9 cellular contexts compared by ENCODE assay signal in genomic region chr10:84845628-84846261, GRCh38.
DNase-seq lines count a peak whose midpoint lies in the region; ATAC-seq and TF ChIP-seq lines count a peak whose summit lies in the region.
"Had no signal": no experiment of that assay in that cellular context is flagged by ENCODE, and none has a peak within 500 bp of the region (broad histone marks: within the 10 kb centered on the region; RNA-seq: fewer than 3 reads in every experiment).

No MANE protein-coding gene starts in this region.

- no peak overlapping the region for H3K27ac Mint-ChIP-seq in Calu3 (ENCODE audit: unreplicated experiment)
- H3K27ac Mint-ChIP-seq in activated T-helper 17 cell treated with anti-CD3 and anti-CD28 coated beads, Interleukin-2, amount 50 U/mL, for 72 hours: no peak overlapping the region
- H3K27ac Mint-ChIP-seq: activated B cell treated with CpG ODN at 0.5 μM for 24 hours had no signal

- H3K36me3 Mint-ChIP-seq in Calu3 (ENCODE audit: insufficient read depth, unreplicated experiment): no peaks in the 10 kb centered on the region
- no peaks in the 10 kb centered on the region for H3K36me3 Mint-ChIP-seq in activated T-helper 17 cell treated with anti-CD3 and anti-CD28 coated beads, Interleukin-2, amount 50 U/mL, for 72 hours (ENCODE audit: low read depth)

- CTCF ChIA-PET in Calu3 (lab: Charles Lee): no interaction called here

- no peak for TF ChIP-seq CTCF in Calu3 (IDR thresholded peaks at IDR 0.05; ENCODE audit: unreplicated experiment)

- H3K4me3 Mint-ChIP-seq in Calu3 (ENCODE audit: low read depth, unreplicated experiment): no peak overlapping the region
- H3K4me3 Mint-ChIP-seq in activated T-helper 17 cell treated with anti-CD3 and anti-CD28 coated beads, Interleukin-2, amount 50 U/mL, for 72 hours: no peak overlapping the region
- H3K4me3 Mint-ChIP-seq: activated B cell treated with CpG ODN at 0.5 μM for 24 hours had no signal

- H3K9me3 Mint-ChIP-seq in Calu3 (ENCODE audit: low read depth, unreplicated experiment): no peaks in the 10 kb centered on the region
- H3K9me3 Mint-ChIP-seq in activated T-helper 17 cell treated with anti-CD3 and anti-CD28 coated beads, Interleukin-2, amount 50 U/mL, for 72 hours: no peaks in the 10 kb centered on the region
- H3K9me3 Mint-ChIP-seq: activated B cell treated with CpG ODN at 0.5 μM for 24 hours had no signal

- intact Hi-C loops in Calu3 (cut with micrococcal nuclease; ENCODE audit: unreplicated experiment): no loop called here

- ATAC-seq in GM19328 (IDR thresholded peaks at IDR 0.05; ENCODE audit: unreplicated experiment): peak; percentile 72
- no peak for ATAC-seq in activated T-helper 17 cell treated with anti-CD3 and anti-CD28 coated beads, Interleukin-2, amount 50 U/mL, for 72 hours (replicated peaks)

- BruUV-seq in Calu3 (replicated peaks; lab: Mats Ljungman, UMichigan): no TSS peak

- DNase-seq in Calu3 (peak; percentile 33), NCI-H510A treated with DMSO at 0.1 percent for 48 hours (lab: John Stamatoyannopoulos, UW) (peak; percentile 70), iPS DF 4.7 (ENCODE audit: extremely low read depth, low spot score) (peak; percentile 16), iPS-NIHi7 (ENCODE audit: extremely low spot score) (no peak), NOMO-1 (lab: John Stamatoyannopoulos, UW; ENCODE audit: unreplicated experiment in 2 of 2) (no peak), GF-D8 (lab: John Stamatoyannopoulos, UW) (no peak)
- DNase-seq: activated B cell treated with CpG ODN at 0.5 μM for 24 hours had no signal

- peaks cover 9% of the 10 kb centered on the region for H3K27me3 Mint-ChIP-seq in Calu3 (ENCODE audit: unreplicated experiment)
- peaks cover 3% of the 10 kb centered on the region for H3K27me3 Mint-ChIP-seq in activated T-helper 17 cell treated with anti-CD3 and anti-CD28 coated beads, Interleukin-2, amount 50 U/mL, for 72 hours
- H3K27me3 Mint-ChIP-seq: activated B cell treated with CpG ODN at 0.5 μM for 24 hours had no signal

- no peaks in the 10 kb centered on the region for H3K4me1 Mint-ChIP-seq in Calu3 (ENCODE audit: low read depth, unreplicated experiment)
- no peaks in the 10 kb centered on the region for H3K4me1 Mint-ChIP-seq in activated T-helper 17 cell treated with anti-CD3 and anti-CD28 coated beads, Interleukin-2, amount 50 U/mL, for 72 hours
- H3K4me1 Mint-ChIP-seq: activated B cell treated with CpG ODN at 0.5 μM for 24 hours had no signal

Comparison
In these comparisons a context has a peak if more than half of its experiments do, and no peak if none do; other contexts are left out.
1. DNase-seq: peak in Calu3 (single experiment), NCI-H510A treated with DMSO at 0.1 percent for 48 hours (single experiment) and iPS DF 4.7 (single experiment); none in iPS-NIHi7 (single experiment), NOMO-1 (0 of 2) and GF-D8 (single experiment).